19 cellular contexts compared by ENCODE assay signal in genomic region chr2:239354791-239355136, GRCh38. TPM values are rescaled to one million over a fixed set of nuclear protein-coding genes. Genes with fewer than 3 reads are reported as not detected.
A peak's percentile ranks its signal among the peaks of the same experiment; 100 is the strongest.
DNase-seq lines count a peak whose midpoint lies in the region; ATAC-seq and TF ChIP-seq lines count a peak whose summit lies in the region.
"Had no signal": no experiment of that assay in that cellular context is flagged by ENCODE, and none has a peak within 500 bp of the region (broad histone marks: within the 10 kb centered on the region; RNA-seq: fewer than 3 reads in every experiment).

No MANE protein-coding gene starts in this region.

- no peak for TF ChIP-seq EP300 in gastroesophageal sphincter (IDR thresholded peaks at IDR 0.05)

- H3K36me3 ChIP-seq in HEK293 (ENCODE audit: control insufficient read depth in 2 of 2, insufficient read depth in 1 of 2, low read length in 2 of 2) (peaks cover 0 to 8% of the 10 kb centered on the region in 2 experiments; a peak in 2 of 3 replicates), adipocyte (ENCODE audit: control insufficient read depth, insufficient read depth, low read length, severe bottlenecking) (peaks cover 21% of the 10 kb centered on the region), gastroesophageal sphincter (peaks cover 0 to 16% of the 10 kb centered on the region in 2 donors), stomach smooth muscle (ENCODE audit: control insufficient read depth in 2 of 2, insufficient read depth in 2 of 2, low read length in 2 of 2) (peaks cover 0 to 8% of the 10 kb centered on the region in 2 donors), GM23248 (ENCODE audit: low read depth) (no peaks in the 10 kb centered on the region)

- whole genome bisulfite sequencing in gastroesophageal sphincter (ENCODE audit: low coverage in 1 of 2), 2 donors = 24 to 61% methylated on average over 2 of the region's 2 CpGs
- WGBS in GM23248 (ENCODE audit: low coverage in 1 of 2, low lambda C conversion rate in 2 of 2, missing lambda C conversion rate in 2 of 2), 2 experiments = 47 to 50% methylated on average over 2 of the region's 2 CpGs

- H3K4me1 ChIP-seq in HEK293 (ENCODE audit: control insufficient read depth, insufficient read depth, low read length) (peaks cover 5% of the 10 kb centered on the region; the same call in 1 of the 2 replicates), adipocyte (ENCODE audit: control insufficient read depth, insufficient read depth, low read length) (peaks cover 18% of the 10 kb centered on the region), gastroesophageal sphincter (peaks cover 2 to 75% (median 5%) of the 10 kb centered on the region in 3 donors), stomach smooth muscle (ENCODE audit: control insufficient read depth, insufficient read depth, low read length) (peaks cover 31% of the 10 kb centered on the region), GM23248 (ENCODE audit: insufficient read depth) (peaks cover 23% of the 10 kb centered on the region)
- H3K4me1 ChIP-seq: SJSA1 had no signal

- POLR2A ChIA-PET in HEK293 (lab: Yijun Ruan, JAX) = no interaction called here

- in situ Hi-C loops in GM23248 (cut with MboI) = no loop called here

- H3K4me2 ChIP-seq in GM23248 (ENCODE audit: unreplicated experiment) = no peak overlapping the region
- H3K4me2 ChIP-seq: BLaER1, PC-9 had no signal

- DNase-seq in adipocyte (ENCODE audit: low read depth) (no peak), GM23248 (no peak)
- DNase-seq in activated CD4-positive, alpha-beta T cell treated with anti-CD3 and anti-CD28 coated beads for 48 hours = no peak
- DNase-seq: CD4-positive, CD25-positive, alpha-beta regulatory T cell; KG1; NCI-H1105 treated with DMSO at 0.1 percent for 48 hours; NCI-H2029; NCI-H446 treated with DMSO at 0.1 percent for 48 hours; NCI-H526; NCI-H82; PC-9 had no signal

- no peak for TF ChIP-seq POLR2A in gastroesophageal sphincter (IDR thresholded peaks at IDR 0.05)

- H3K9ac ChIP-seq in adipocyte (ENCODE audit: low read length) (no peak overlapping the region), stomach smooth muscle (ENCODE audit: low read length in 2 of 2) (no peak overlapping the region), GM23248 (no peak overlapping the region)
- H3K9ac ChIP-seq: BLaER1 had no signal

- H3K79me2 ChIP-seq in GM23248 (ENCODE audit: insufficient read depth) = peaks cover 7% of the 10 kb centered on the region; the same call in 1 of the 2 replicates

- H3F3A ChIP-seq in GM23248 (ENCODE audit: insufficient read depth) = 0 out of 2 replicates have a peak, but pooled peaks cover 5% of the 10 kb centered on the region

- CTCF ChIA-PET in HEK293 (lab: Yijun Ruan, JAX) = no interaction called here

- ATAC-seq in gastroesophageal sphincter (no peak), GM21528 (IDR thresholded peaks at IDR 0.05; ENCODE audit: low FRiP score, unreplicated experiment) (no peak), HG02981 (IDR thresholded peaks at IDR 0.05; ENCODE audit: unreplicated experiment) (no peak)

- H3K4me3 ChIP-seq in HEK293 (ENCODE audit: low read depth, low read length) = no peak overlapping the region
- H3K4me3 ChIP-seq in adipocyte (ENCODE audit: low read length) = peak overlapping the region; percentile 12
- no peak overlapping the region for H3K4me3 ChIP-seq in gastroesophageal sphincter
- H3K4me3 ChIP-seq in stomach smooth muscle (ENCODE audit: low read length in 2 of 2) = no peak overlapping the region
- no peak overlapping the region for H3K4me3 ChIP-seq in GM23248
- H3K4me3 ChIP-seq: BLaER1, MG63, PC-9, SJSA1 had no signal

- H3K27me3 ChIP-seq in adipocyte (replicated peaks; ENCODE audit: control insufficient read depth, insufficient read depth, low read length) (no peaks in the 10 kb centered on the region), gastroesophageal sphincter (no peaks in the 10 kb centered on the region), stomach smooth muscle (ENCODE audit: control insufficient read depth in 1 of 2, insufficient read depth in 2 of 2, low read length in 2 of 2) (no peaks in the 10 kb centered on the region), GM23248 (replicated peaks; ENCODE audit: insufficient read depth) (no peaks in the 10 kb centered on the region)
- H3K27me3 ChIP-seq: BLaER1, MG63, SJSA1 had no signal

- no peak overlapping the region for H2AFZ ChIP-seq in GM23248
- H2AFZ ChIP-seq: PC-9 had no signal

- H3K27ac ChIP-seq in HEK293 (ENCODE audit: extremely low read depth, low read depth, low read length) (no peak overlapping the region), gastroesophageal sphincter (peak overlapping the region; percentile 74 to 81 (median 79)), stomach smooth muscle (ENCODE audit: low read length) (peak overlapping the region; percentile 85), GM23248 (no peak overlapping the region)
- H3K27ac ChIP-seq: BLaER1, PC-9, SJSA1 had no signal

- no peak for TF ChIP-seq CTCF in HEK293 (tag by site-specific recombination; IDR thresholded peaks at IDR 0.05)
- no peak for TF ChIP-seq CTCF in gastroesophageal sphincter (IDR thresholded peaks at IDR 0.05)

- H4K20me1 ChIP-seq in GM23248 (ENCODE audit: insufficient read depth) = no peaks in the 10 kb centered on the region

- H3K9me2 ChIP-seq in GM23248 (ENCODE audit: insufficient read depth) = no peaks in the 10 kb centered on the region

- H3K9me3 ChIP-seq in HEK293 (ENCODE audit: control insufficient read depth, insufficient read depth, low read depth, low read length) = no peaks in the 10 kb centered on the region
- H3K9me3 ChIP-seq in adipocyte (ENCODE audit: control insufficient read depth, low read length) = peaks cover 6% of the 10 kb centered on the region
- H3K9me3 ChIP-seq in gastroesophageal sphincter = no peaks in the 10 kb centered on the region
- H3K9me3 ChIP-seq in stomach smooth muscle (ENCODE audit: control insufficient read depth in 2 of 2, low read length in 2 of 2) = peaks cover 0 to 7% of the 10 kb centered on the region in 2 donors
- H3K9me3 ChIP-seq in GM23248 (ENCODE audit: low read depth) = no peaks in the 10 kb centered on the region

TF ChIP-seq in HEK293, 187 proteins besides CTCF, POLR2A, EP300 and RAD21:
- TF ChIP-seq SETDB1 (IDR thresholded peaks at IDR 0.05; ENCODE audit: insufficient read length, low read length) = peak; percentile 62
- no peak for TF ChIP-seq ZBTB17 (tag by site-specific recombination; IDR thresholded peaks at IDR 0.05)
- no peak for TF ChIP-seq ZNF785 (tag by site-specific recombination; IDR thresholded peaks at IDR 0.05)
- no peak for TF ChIP-seq ZNF530 (tag by site-specific recombination; IDR thresholded peaks at IDR 0.05; ENCODE audit: low read depth)

RNA-seq across cellular contexts. Expression of gene HDAC4, which starts 46.1 kb away (rescaled TPM):
- total RNA-seq in gastroesophageal sphincter = 100 to 1,000 TPM in 1 of 4 donors, 10 to 100 TPM in 3; 41.3 to 104 (median 85.8) TPM
- 5.3 and 6.3 TPM in 2 replicates for total RNA-seq in GM23248 (2014; rRNA removed; shearing (Covaris generic))
- 2.1 and 2.6 TPM in 2 replicates for polyA plus RNA-seq in GM23248 (2016; fragmentation: Nextera tagmentation; extraction: Ambion mirVana)

Comparison
In these comparisons a context has a peak if more than half of its experiments do, and no peak if none do; other contexts are left out.
1. H3K27ac ChIP-seq: peak in gastroesophageal sphincter (4 of 4) and stomach smooth muscle (single experiment); none in HEK293 (single experiment) and GM23248 (single experiment).